In genomic region chr7:133458688-133459087, GRCh38 we compare ENCODE assay signal across 32 cellular contexts.
"Had no signal": no experiment of that assay in that cellular context is flagged by ENCODE, and none has a peak within 500 bp of the region (broad histone marks: within the 10 kb centered on the region; RNA-seq: fewer than 3 reads in every experiment).

No MANE protein-coding gene starts in this region.

- H3K36me3 Mint-ChIP-seq: activated naive CD4-positive, alpha-beta T cell treated with anti-CD3 and anti-CD28 coated beads, Interleukin-2, amount 10 ng/mL, durations not matched to agents 7 days and 5 days; brain had no signal

- DNase-seq: activated B cell treated with CpG ODN at 0.5 μM for 24 hours; activated CD4-positive, alpha-beta memory T cell treated with anti-CD3 and anti-CD28 coated beads, Interleukin-2, amount 10 ng/mL, durations not matched to agents 7 days and 5 days; activated CD4-positive, alpha-beta T cell treated with anti-CD3 and anti-CD28 coated beads for 4 hours; activated CD4-positive, alpha-beta T cell treated with anti-CD3 and anti-CD28 coated beads, Interleukin-2, amount 10 ng/mL, durations not matched to agents 7 days and 5 days; activated CD4-positive, alpha-beta T cell treated with anti-CD3 and anti-CD28 coated beads, Interleukin-2, amount 50 U/mL, for 48 hours; activated CD4-positive, CD25-positive, alpha-beta regulatory T cell treated with anti-CD3 and anti-CD28 coated beads, Interleukin-2, amount 50 U/mL, for 72 hours; activated CD8-positive, alpha-beta memory T cell treated with anti-CD3 and anti-CD28 coated beads for 24 hours; activated CD8-positive, alpha-beta memory T cell treated with anti-CD3 and anti-CD28 coated beads, Interleukin-2, amount 10 ng/mL, durations not matched to agents 7 days and 5 days; activated CD8-positive, alpha-beta memory T cell treated with anti-CD3 and anti-CD28 coated beads, Interleukin-2, amount 50 U/mL, for 48 hours; activated CD8-positive, alpha-beta T cell treated with anti-CD3 and anti-CD28 coated beads, Interleukin-2, amount 10 ng/mL, durations not matched to agents 7 days and 5 days; activated gamma-delta T cell; activated naive CD4-positive, alpha-beta T cell treated with anti-CD3 and anti-CD28 coated beads, Interleukin-2, amount 10 ng/mL, durations not matched to agents 7 days and 5 days; activated naive CD4-positive, alpha-beta T cell treated with Interleukin-2 at 50 U/mL for 16 hours; activated naive CD8-positive, alpha-beta T cell treated with anti-CD3 and anti-CD28 coated beads, Interleukin-2, amount 10 ng/mL, durations not matched to agents 7 days and 5 days; activated naive CD8-positive, alpha-beta T cell treated with anti-CD3 and anti-CD28 coated beads, Interleukin-2, amount 50 U/mL, for 24 hours; activated T-cell treated with anti-CD3 and anti-CD28 coated beads, Interleukin-2, amount 50 U/mL, for 24 hours; activated T-cell treated with anti-CD3 and anti-CD28 coated beads, Interleukin-2, amount 50 U/mL, for 48 hours; amygdala; anterior cingulate cortex; caudate nucleus; cerebellar nuclear complex; T-helper 1 cell; T-helper 2 cell; T-helper 9 cell had no signal

- H3K4me1 ChIP-seq: ascending aorta had no signal

- ATAC-seq: activated CD8-positive, alpha-beta memory T cell treated with anti-CD3 and anti-CD28 coated beads, Interleukin-2, amount 10 ng/mL, durations not matched to agents 7 days and 5 days; activated CD8-positive, alpha-beta T cell treated with anti-CD3 and anti-CD28 coated beads, Interleukin-2, amount 10 ng/mL, durations not matched to agents 7 days and 5 days; activated naive CD8-positive, alpha-beta T cell treated with anti-CD3 and anti-CD28 coated beads, Interleukin-2, amount 50 U/mL, for 24 hours had no signal

- H3K27me3 ChIP-seq: ascending aorta had no signal

- H3K4me3 Mint-ChIP-seq: activated B cell treated with CpG ODN at 0.5 μM for 24 hours; activated CD4-positive, alpha-beta memory T cell treated with anti-CD3 and anti-CD28 coated beads, Interleukin-2, amount 10 ng/mL, durations not matched to agents 7 days and 5 days; activated CD4-positive, alpha-beta T cell treated with anti-CD3 and anti-CD28 coated beads, Interleukin-2, amount 10 ng/mL, durations not matched to agents 7 days and 5 days; activated CD8-positive, alpha-beta memory T cell treated with anti-CD3 and anti-CD28 coated beads, Interleukin-2, amount 10 ng/mL, durations not matched to agents 7 days and 5 days; activated CD8-positive, alpha-beta T cell treated with anti-CD3 and anti-CD28 coated beads, Interleukin-2, amount 10 ng/mL, durations not matched to agents 7 days and 5 days; activated naive CD4-positive, alpha-beta T cell treated with anti-CD3 and anti-CD28 coated beads, Interleukin-2, amount 10 ng/mL, durations not matched to agents 7 days and 5 days; activated naive CD4-positive, alpha-beta T cell treated with anti-CD3 and anti-CD28 coated beads, Interleukin-2, amount 50 U/mL, for 24 hours; activated naive CD8-positive, alpha-beta T cell; activated naive CD8-positive, alpha-beta T cell treated with anti-CD3 and anti-CD28 coated beads, Interleukin-2, amount 10 ng/mL, durations not matched to agents 7 days and 5 days; activated naive CD8-positive, alpha-beta T cell treated with anti-CD3 and anti-CD28 coated beads, Interleukin-2, amount 50 U/mL, for 24 hours; activated T-cell treated with anti-CD3 and anti-CD28 coated beads, Interleukin-2, amount 50 U/mL, for 24 hours; brain; central memory CD8-positive, alpha-beta T cell; T-helper 1 cell treated with Interleukin-12 subunit alpha and Interleukin-12 subunit beta and Interleukin-4 antibody, amounts not matched to agents 30 μg/mL and 1 μg/mL, for 36 hours; T-helper 2 cell treated with Interferon-gamma antibody and Interleukin-4, amounts not matched to agents 5 μg/mL and 100 μg/mL, for 36 hours had no signal

- H3K9me3 ChIP-seq: ascending aorta had no signal

- H3K27ac Mint-ChIP-seq: activated B cell treated with CpG ODN at 0.5 μM for 24 hours; activated CD4-positive, alpha-beta memory T cell treated with anti-CD3 and anti-CD28 coated beads, Interleukin-2, amount 10 ng/mL, durations not matched to agents 7 days and 5 days; activated CD4-positive, alpha-beta T cell treated with anti-CD3 and anti-CD28 coated beads, Interleukin-2, amount 10 ng/mL, durations not matched to agents 7 days and 5 days; activated CD8-positive, alpha-beta memory T cell treated with anti-CD3 and anti-CD28 coated beads, Interleukin-2, amount 10 ng/mL, durations not matched to agents 7 days and 5 days; activated CD8-positive, alpha-beta T cell treated with anti-CD3 and anti-CD28 coated beads, Interleukin-2, amount 10 ng/mL, durations not matched to agents 7 days and 5 days; activated naive CD4-positive, alpha-beta T cell treated with anti-CD3 and anti-CD28 coated beads, Interleukin-2, amount 10 ng/mL, durations not matched to agents 7 days and 5 days; activated naive CD4-positive, alpha-beta T cell treated with anti-CD3 and anti-CD28 coated beads, Interleukin-2, amount 50 U/mL, for 24 hours; activated naive CD8-positive, alpha-beta T cell; activated naive CD8-positive, alpha-beta T cell treated with anti-CD3 and anti-CD28 coated beads, Interleukin-2, amount 10 ng/mL, durations not matched to agents 7 days and 5 days; activated naive CD8-positive, alpha-beta T cell treated with anti-CD3 and anti-CD28 coated beads, Interleukin-2, amount 50 U/mL, for 24 hours; activated T-cell treated with anti-CD3 and anti-CD28 coated beads, Interleukin-2, amount 50 U/mL, for 24 hours; T-helper 1 cell treated with Interleukin-12 subunit alpha and Interleukin-12 subunit beta and Interleukin-4 antibody, amounts not matched to agents 30 μg/mL and 1 μg/mL, for 36 hours; T-helper 2 cell treated with Interferon-gamma antibody and Interleukin-4, amounts not matched to agents 5 μg/mL and 100 μg/mL, for 36 hours had no signal

- H3K4me1 Mint-ChIP-seq: activated B cell treated with CpG ODN at 0.5 μM for 24 hours; activated CD4-positive, alpha-beta memory T cell treated with anti-CD3 and anti-CD28 coated beads, Interleukin-2, amount 10 ng/mL, durations not matched to agents 7 days and 5 days; activated CD8-positive, alpha-beta memory T cell treated with anti-CD3 and anti-CD28 coated beads, Interleukin-2, amount 10 ng/mL, durations not matched to agents 7 days and 5 days; activated naive CD4-positive, alpha-beta T cell treated with anti-CD3 and anti-CD28 coated beads, Interleukin-2, amount 10 ng/mL, durations not matched to agents 7 days and 5 days; activated naive CD8-positive, alpha-beta T cell treated with anti-CD3 and anti-CD28 coated beads, Interleukin-2, amount 10 ng/mL, durations not matched to agents 7 days and 5 days had no signal

- H3K9me3 Mint-ChIP-seq: activated B cell treated with CpG ODN at 0.5 μM for 24 hours; activated CD4-positive, alpha-beta memory T cell treated with anti-CD3 and anti-CD28 coated beads, Interleukin-2, amount 10 ng/mL, durations not matched to agents 7 days and 5 days; activated naive CD4-positive, alpha-beta T cell treated with anti-CD3 and anti-CD28 coated beads, Interleukin-2, amount 10 ng/mL, durations not matched to agents 7 days and 5 days; activated naive CD4-positive, alpha-beta T cell treated with anti-CD3 and anti-CD28 coated beads, Interleukin-2, amount 50 U/mL, for 24 hours; central memory CD8-positive, alpha-beta T cell; T-helper 1 cell treated with Interleukin-12 subunit alpha and Interleukin-12 subunit beta and Interleukin-4 antibody, amounts not matched to agents 30 μg/mL and 1 μg/mL, for 36 hours; T-helper 2 cell treated with Interferon-gamma antibody and Interleukin-4, amounts not matched to agents 5 μg/mL and 100 μg/mL, for 36 hours had no signal

- H3K36me3 ChIP-seq: ascending aorta, cardiac muscle cell had no signal

- H3K27me3 Mint-ChIP-seq: activated B cell treated with CpG ODN at 0.5 μM for 24 hours; activated CD4-positive, alpha-beta memory T cell treated with anti-CD3 and anti-CD28 coated beads, Interleukin-2, amount 10 ng/mL, durations not matched to agents 7 days and 5 days; activated CD4-positive, alpha-beta T cell treated with anti-CD3 and anti-CD28 coated beads, Interleukin-2, amount 10 ng/mL, durations not matched to agents 7 days and 5 days; activated CD8-positive, alpha-beta memory T cell treated with anti-CD3 and anti-CD28 coated beads, Interleukin-2, amount 10 ng/mL, durations not matched to agents 7 days and 5 days; activated naive CD4-positive, alpha-beta T cell treated with anti-CD3 and anti-CD28 coated beads, Interleukin-2, amount 10 ng/mL, durations not matched to agents 7 days and 5 days; activated naive CD4-positive, alpha-beta T cell treated with anti-CD3 and anti-CD28 coated beads, Interleukin-2, amount 50 U/mL, for 24 hours; activated naive CD8-positive, alpha-beta T cell; activated naive CD8-positive, alpha-beta T cell treated with anti-CD3 and anti-CD28 coated beads, Interleukin-2, amount 10 ng/mL, durations not matched to agents 7 days and 5 days; activated naive CD8-positive, alpha-beta T cell treated with anti-CD3 and anti-CD28 coated beads, Interleukin-2, amount 50 U/mL, for 24 hours; activated T-cell treated with anti-CD3 and anti-CD28 coated beads, Interleukin-2, amount 50 U/mL, for 24 hours; brain; central memory CD8-positive, alpha-beta T cell had no signal

- H3K4me3 ChIP-seq: ascending aorta, cardiac muscle cell had no signal
